Comparison of ENCODE assay signal across 7 cellular contexts in genomic region chr1:111606457-111607215, GRCh38. TPM values are rescaled to one million over a fixed set of nuclear protein-coding genes. Genes with fewer than 3 reads are reported as not detected.
DNase-seq lines count a peak whose midpoint lies in the region; ATAC-seq and TF ChIP-seq lines count a peak whose summit lies in the region.
"Not testable (repeated sequence)": the region's sequence is repeated elsewhere in the genome, so short reads cannot be mapped to it uniquely, and the experiment has no call there.

No MANE protein-coding gene starts in this region.

- H3F3A ChIP-seq in GM23248 (ENCODE audit: insufficient read depth): peaks cover 26% of the 10 kb centered on the region

- not testable (repeated sequence) for H4K20me1 ChIP-seq in GM23248 (ENCODE audit: insufficient read depth)

- not testable (repeated sequence) for H3K9me3 ChIP-seq in GM23248 (ENCODE audit: low read depth)

- not testable (repeated sequence) for H3K27me3 Mint-ChIP-seq in activated CD4-positive, alpha-beta T cell treated with anti-CD3 and anti-CD28 coated beads for 36 hours; activated naive CD8-positive, alpha-beta T cell treated with anti-CD3 and anti-CD28 coated beads for 36 hours; natural killer cell (ENCODE audit: low read depth in 2 of 2); stimulated activated memory B cell treated with anti-CD40 and anti-IgM and Interleukin-4, amounts not matched to agents 10 μg/mL and 1 μg/mL and 100 μg/mL, for 72 hours

- H3K9ac ChIP-seq in GM23248: not testable (repeated sequence)

- in situ Hi-C loops in GM23248 (cut with MboI): not testable (repeated sequence)

- not testable (repeated sequence) for H3K9me3 Mint-ChIP-seq in activated CD4-positive, alpha-beta T cell treated with anti-CD3 and anti-CD28 coated beads for 36 hours (ENCODE audit: low read depth); activated naive CD8-positive, alpha-beta T cell treated with anti-CD3 and anti-CD28 coated beads for 36 hours; natural killer cell; stimulated activated memory B cell treated with anti-CD40 and anti-IgM and Interleukin-4, amounts not matched to agents 10 μg/mL and 1 μg/mL and 100 μg/mL, for 72 hours

- intact Hi-C loops in activated CD4-positive, alpha-beta T cell treated with anti-CD3 and anti-CD28 coated beads for 36 hours (cut with DNase I, micrococcal nuclease); left ventricle myocardium superior (cut with micrococcal nuclease); natural killer cell (cut with micrococcal nuclease): not testable (repeated sequence)

- POLR2A ChIA-PET in activated CD4-positive, alpha-beta T cell treated with anti-CD3 and anti-CD28 coated beads for 36 hours (lab: Charles Lee): interaction anchor here (0.6 to 1.4 kb wide), 3 partner anchors 14 to 259 kb away, joined by 4 to 15 read pairs (median 5); no protein-coding TSS in a partner anchor

- not testable (repeated sequence) for H2AFZ ChIP-seq in GM23248

- peak overlapping the region; percentile 51 for H3K27ac Mint-ChIP-seq in activated CD4-positive, alpha-beta T cell treated with anti-CD3 and anti-CD28 coated beads for 36 hours
- H3K27ac Mint-ChIP-seq in activated naive CD8-positive, alpha-beta T cell treated with anti-CD3 and anti-CD28 coated beads for 36 hours: peak overlapping the region; percentile 72
- H3K27ac Mint-ChIP-seq in natural killer cell: peak overlapping the region in 1 of 2 donors; percentile 60
- H3K27ac Mint-ChIP-seq in stimulated activated memory B cell treated with anti-CD40 and anti-IgM and Interleukin-4, amounts not matched to agents 10 μg/mL and 1 μg/mL and 100 μg/mL, for 72 hours: peak overlapping the region; percentile 95

- peak; percentile 15 for DNase-seq in GM23248
- peak; percentile 24 to 71 for DNase-seq in NCI-H446 (lab: John Stamatoyannopoulos, UW)
- DNase-seq in activated CD4-positive, alpha-beta T cell treated with anti-CD3 and anti-CD28 coated beads for 36 hours; activated naive CD8-positive, alpha-beta T cell treated with anti-CD3 and anti-CD28 coated beads for 36 hours; left ventricle myocardium superior; natural killer cell: not testable (repeated sequence)

- H3K36me3 ChIP-seq in GM23248 (ENCODE audit: low read depth): not testable (repeated sequence)

- H3K27ac ChIP-seq in GM23248: not testable (repeated sequence)

- H3K4me2 ChIP-seq in GM23248 (ENCODE audit: unreplicated experiment): not testable (repeated sequence)

- H3K4me1 ChIP-seq in GM23248 (ENCODE audit: insufficient read depth): peaks cover 21% of the 10 kb centered on the region

- not testable (repeated sequence) for H3K4me3 ChIP-seq in GM23248

- not testable (repeated sequence) for ATAC-seq in activated CD4-positive, alpha-beta T cell treated with anti-CD3 and anti-CD28 coated beads for 36 hours; stimulated activated memory B cell treated with anti-CD40 and anti-IgM and Interleukin-4, amounts not matched to agents 10 μg/mL and 1 μg/mL and 100 μg/mL, for 72 hours
- peak; percentile 60 for ATAC-seq in left ventricle myocardium superior
- peak in 2 of 3 donors; percentile 4 to 22 for ATAC-seq in natural killer cell

- H3K4me1 Mint-ChIP-seq in activated CD4-positive, alpha-beta T cell treated with anti-CD3 and anti-CD28 coated beads for 36 hours: peaks cover 57% of the 10 kb centered on the region
- peaks cover 52% of the 10 kb centered on the region for H3K4me1 Mint-ChIP-seq in activated naive CD8-positive, alpha-beta T cell treated with anti-CD3 and anti-CD28 coated beads for 36 hours
- H3K4me1 Mint-ChIP-seq in natural killer cell: peaks cover 37 to 43% of the 10 kb centered on the region in 2 donors
- peaks cover 50% of the 10 kb centered on the region for H3K4me1 Mint-ChIP-seq in stimulated activated memory B cell treated with anti-CD40 and anti-IgM and Interleukin-4, amounts not matched to agents 10 μg/mL and 1 μg/mL and 100 μg/mL, for 72 hours

- not testable (repeated sequence) for H3K79me2 ChIP-seq in GM23248 (ENCODE audit: insufficient read depth)

- CTCF ChIA-PET in activated CD4-positive, alpha-beta T cell treated with anti-CD3 and anti-CD28 coated beads for 36 hours (lab: Charles Lee): interaction anchor here (0.8 to 1.4 kb wide), 5 partner anchors 9 to 99 kb away, joined by 3 to 6 read pairs (median 5); no protein-coding TSS in a partner anchor

- not testable (repeated sequence) for H3K9me2 ChIP-seq in GM23248 (ENCODE audit: insufficient read depth)

- H3K4me3 Mint-ChIP-seq in activated CD4-positive, alpha-beta T cell treated with anti-CD3 and anti-CD28 coated beads for 36 hours; activated naive CD8-positive, alpha-beta T cell treated with anti-CD3 and anti-CD28 coated beads for 36 hours; natural killer cell; stimulated activated memory B cell treated with anti-CD40 and anti-IgM and Interleukin-4, amounts not matched to agents 10 μg/mL and 1 μg/mL and 100 μg/mL, for 72 hours: not testable (repeated sequence)

- not testable (repeated sequence) for TF ChIP-seq CTCF in natural killer cell (IDR thresholded peaks at IDR 0.05)

- not testable (repeated sequence) for H3K36me3 Mint-ChIP-seq in activated CD4-positive, alpha-beta T cell treated with anti-CD3 and anti-CD28 coated beads for 36 hours (ENCODE audit: low read depth); activated naive CD8-positive, alpha-beta T cell treated with anti-CD3 and anti-CD28 coated beads for 36 hours; natural killer cell
- peaks cover 20% of the 10 kb centered on the region for H3K36me3 Mint-ChIP-seq in stimulated activated memory B cell treated with anti-CD40 and anti-IgM and Interleukin-4, amounts not matched to agents 10 μg/mL and 1 μg/mL and 100 μg/mL, for 72 hours

- H3K27me3 ChIP-seq in GM23248 (replicated peaks; ENCODE audit: insufficient read depth): not testable (repeated sequence)

- 25 to 29% methylated on average over 6 of the region's 8 CpGs for WGBS in GM23248 (ENCODE audit: low coverage in 1 of 2, low lambda C conversion rate in 2 of 2, missing lambda C conversion rate in 2 of 2), 2 experiments

RNA-seq across cellular contexts. Expression of gene RAP1A, which starts 13.0 kb away (rescaled TPM):
- total RNA-seq in GM23248 (2014; rRNA removed; shearing (Covaris generic)): 29.5 and 37.6 TPM in 2 replicates
- 40.0 and 43.1 TPM in 2 replicates for polyA plus RNA-seq in GM23248 (2016; fragmentation: Nextera tagmentation; extraction: Ambion mirVana)
- 100 to 1,000 TPM; 182 to 214 TPM for total RNA-seq in activated CD4-positive, alpha-beta T cell treated with anti-CD3 and anti-CD28 coated beads for 36 hours
- 100 to 1,000 TPM; 150 to 154 TPM for total RNA-seq in activated naive CD8-positive, alpha-beta T cell treated with anti-CD3 and anti-CD28 coated beads for 36 hours
- total RNA-seq in left ventricle myocardium superior (102 TPM), natural killer cell (100 to 1,000 TPM in 2 of 3 donors, 10 to 100 TPM in 1; 83.7 to 112 (median 104) TPM)
